ENCODE assay signal across 8 cellular contexts in genomic region chrX:46398874-46399273, GRCh38.
"Had no signal": no experiment of that assay in that cellular context is flagged by ENCODE, and none has a peak within 500 bp of the region (broad histone marks: within the 10 kb centered on the region; RNA-seq: fewer than 3 reads in every experiment).

No MANE protein-coding gene starts in this region.

- DNase-seq: H9, HCEC 1CT, HFFc6, KG1 had no signal

- H3K27ac ChIP-seq: HL-60 had no signal

- FAIRE-seq: H54, HepG2 had no signal

- H3K4me2 ChIP-seq: GM23338 had no signal

- H3K4me3 ChIP-seq: GM23338 had no signal

- H2AFZ ChIP-seq: GM23338 had no signal

- ATAC-seq: GM23338, HepG2 had no signal
